ENCODE assay signal across 8 cellular contexts in genomic region chr20:40991181-40991889, GRCh38. TPM values are rescaled to one million over a fixed set of nuclear protein-coding genes. Genes with fewer than 3 reads are reported as not detected.
DNase-seq lines count a peak whose midpoint lies in the region; ATAC-seq, FAIRE-seq and TF ChIP-seq lines count a peak whose summit lies in the region.

No MANE protein-coding gene starts in this region.

- H3K4me3 ChIP-seq in small intestine (ENCODE audit: low read depth in 1 of 2, low read length in 2 of 2) = no peak overlapping the region

- H3K27ac ChIP-seq in small intestine (ENCODE audit: low read depth in 1 of 2, low read length in 1 of 2) = peak overlapping the region in 1 of 2 donors; percentile 63

- peak; percentile 93 for ATAC-seq in GM21381 (IDR thresholded peaks at IDR 0.05; ENCODE audit: unreplicated experiment)
- peak; percentile 94 for ATAC-seq in HG03520 (IDR thresholded peaks at IDR 0.05; ENCODE audit: unreplicated experiment)

- H3K36me3 Mint-ChIP-seq in activated CD4-positive, alpha-beta memory T cell treated with anti-CD3 and anti-CD28 coated beads, Interleukin-2, amount 10 ng/mL, durations not matched to agents 7 days and 5 days (ENCODE audit: low read depth) = no peaks in the 10 kb centered on the region

- no peaks in the 10 kb centered on the region for H3K27me3 Mint-ChIP-seq in activated CD4-positive, alpha-beta memory T cell treated with anti-CD3 and anti-CD28 coated beads, Interleukin-2, amount 10 ng/mL, durations not matched to agents 7 days and 5 days

- no peaks in the 10 kb centered on the region for H3K9me3 Mint-ChIP-seq in activated CD4-positive, alpha-beta memory T cell treated with anti-CD3 and anti-CD28 coated beads, Interleukin-2, amount 10 ng/mL, durations not matched to agents 7 days and 5 days

- H3K27ac Mint-ChIP-seq in activated CD4-positive, alpha-beta memory T cell treated with anti-CD3 and anti-CD28 coated beads, Interleukin-2, amount 10 ng/mL, durations not matched to agents 7 days and 5 days = peak overlapping the region; percentile 63

- no peak for DNase-seq in activated CD4-positive, alpha-beta memory T cell treated with anti-CD3 and anti-CD28 coated beads, Interleukin-2, amount 10 ng/mL, durations not matched to agents 7 days and 5 days
- peak; percentile 29 for DNase-seq in mucosa of gallbladder (ENCODE audit: low spot score)
- DNase-seq in islet precursor cell = no peak
- no peak for DNase-seq in small intestine
- DNase-seq in AG20443 (ENCODE audit: low spot score) = no peak

- CTCF ChIA-PET in activated CD4-positive, alpha-beta memory T cell treated with anti-CD3 and anti-CD28 coated beads, Interleukin-2, amount 10 ng/mL, durations not matched to agents 7 days and 5 days (lab: Charles Lee) = interaction anchor here (0.7 to 9.2 kb wide), 54 partner anchors 10 to 353 kb away, joined by 3 to 252 read pairs (median 6); partner anchors contain the start of genes LPIN3 and TOP1

- FAIRE-seq in small intestine (lab: Jason Lieb, UNC) = no peak

- WGBS in small intestine, 3 donors = 83 to 88% (median 84%) methylated on average over 2 of the region's 2 CpGs

- no peaks in the 10 kb centered on the region for H3K27me3 ChIP-seq in small intestine (ENCODE audit: control insufficient read depth in 2 of 2, insufficient read depth in 2 of 2, low read length in 2 of 2)

- H3K4me1 Mint-ChIP-seq in activated CD4-positive, alpha-beta memory T cell treated with anti-CD3 and anti-CD28 coated beads, Interleukin-2, amount 10 ng/mL, durations not matched to agents 7 days and 5 days = peaks cover 36% of the 10 kb centered on the region

- no peaks in the 10 kb centered on the region for H3K36me3 ChIP-seq in small intestine (ENCODE audit: control insufficient read depth in 2 of 2, insufficient read depth in 2 of 2, low read length in 2 of 2)

- peak; percentile 28 for TF ChIP-seq POLR2A in GM15510 (IDR thresholded peaks at IDR 0.05; ENCODE audit: borderline replicate concordance, extremely low read depth, insufficient read length)

- no peaks in the 10 kb centered on the region for H3K4me1 ChIP-seq in small intestine (ENCODE audit: control insufficient read depth in 2 of 2, insufficient read depth in 1 of 2, low read depth in 1 of 2, low read length in 1 of 2)

- H3K9me3 ChIP-seq in small intestine (ENCODE audit: control insufficient read depth, low read depth) = no peaks in the 10 kb centered on the region

- POLR2A ChIA-PET in activated CD4-positive, alpha-beta memory T cell treated with anti-CD3 and anti-CD28 coated beads, Interleukin-2, amount 10 ng/mL, durations not matched to agents 7 days and 5 days (lab: Charles Lee) = interaction anchor here (0.9 to 3.0 kb wide), 16 partner anchors 11 to 166 kb away, joined by 3 to 18 read pairs (median 4); no protein-coding TSS in a partner anchor

- H3K4me3 Mint-ChIP-seq in activated CD4-positive, alpha-beta memory T cell treated with anti-CD3 and anti-CD28 coated beads, Interleukin-2, amount 10 ng/mL, durations not matched to agents 7 days and 5 days = no peak overlapping the region

RNA-seq across cellular contexts. Expression of gene TOP1, which starts 37.3 kb away (rescaled TPM):
- 10 to 100 TPM; 67.5 to 68.0 TPM for total RNA-seq in activated CD4-positive, alpha-beta memory T cell treated with anti-CD3 and anti-CD28 coated beads, Interleukin-2, amount 10 ng/mL, durations not matched to agents 7 days and 5 days
- 83.2 TPM for total RNA-seq in mucosa of gallbladder
- polyA plus RNA-seq in small intestine = 10 to 100 TPM; 46.2 to 72.4 (median 67.1) TPM
